1 cellular context compared by ENCODE assay signal in the genomic region with DNA sequence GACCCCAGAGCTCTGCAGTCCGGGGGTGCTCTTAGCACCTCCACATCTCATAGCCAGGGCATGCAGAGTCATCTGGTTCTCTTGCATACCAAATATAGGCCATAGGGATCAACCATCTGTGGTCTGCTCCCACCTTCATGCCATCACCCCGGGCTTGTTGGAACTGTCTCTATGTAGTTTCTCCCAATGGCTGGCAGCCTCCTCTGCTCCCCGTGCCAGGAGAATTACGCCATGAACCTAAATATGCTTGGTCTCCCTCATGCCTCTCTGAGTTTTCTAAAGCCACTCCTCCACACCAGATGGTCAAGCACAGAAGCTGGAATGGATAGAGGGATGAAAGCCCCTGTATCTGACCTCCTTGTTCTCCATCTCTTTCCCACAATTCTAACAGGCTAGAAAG.
TF ChIP-seq lines count a peak whose summit lies in the region.

No MANE protein-coding gene starts in this region.

TF ChIP-seq in H1, 55 proteins besides CTCF, POLR2A, EP300 and RAD21 (continued from another document):
- TF ChIP-seq KDM1A (IDR thresholded peaks at IDR 0.05; ENCODE audit: borderline replicate concordance, low read length) (no peak), BRCA1 (IDR thresholded peaks at IDR 0.05; ENCODE audit: low read depth, low read length) (no peak), FOSL1 (IDR thresholded peaks at IDR 0.05; ENCODE audit: insufficient read depth, low read depth, low read length) (no peak), RFX5 (IDR thresholded peaks at IDR 0.05; ENCODE audit: borderline replicate concordance, low read depth, low read length) (no peak), TAF7 (optimal IDR thresholded peaks at IDR 0.05; ENCODE audit: borderline replicate concordance, low read depth, low read length) (no peak), HDAC2 (IDR thresholded peaks at IDR 0.05; ENCODE audit: borderline replicate concordance in 1 of 2, low read depth in 2 of 2, low read length in 2 of 2) (no peak), KDM5A (IDR thresholded peaks at IDR 0.05; ENCODE audit: low read length) (no peak), PHF8 (conservative IDR thresholded peaks at IDR 0.05; ENCODE audit: low read depth, low read length) (no peak), SIN3A (conservative IDR thresholded peaks at IDR 0.05 in 1 of 2, IDR thresholded peaks at IDR 0.05 in 1 of 2; ENCODE audit: low read depth in 1 of 2, low read length in 2 of 2) (no peak), CHD2 (IDR thresholded peaks at IDR 0.05; ENCODE audit: low read length) (no peak), SIRT6 (IDR thresholded peaks at IDR 0.05; ENCODE audit: low read length) (no peak), ASH2L (IDR thresholded peaks at IDR 0.05; ENCODE audit: low read length) (no peak)
TF ChIP-seq in H1: peak in this region for 0.
